14 cellular contexts compared by ENCODE assay signal in the genomic region with DNA sequence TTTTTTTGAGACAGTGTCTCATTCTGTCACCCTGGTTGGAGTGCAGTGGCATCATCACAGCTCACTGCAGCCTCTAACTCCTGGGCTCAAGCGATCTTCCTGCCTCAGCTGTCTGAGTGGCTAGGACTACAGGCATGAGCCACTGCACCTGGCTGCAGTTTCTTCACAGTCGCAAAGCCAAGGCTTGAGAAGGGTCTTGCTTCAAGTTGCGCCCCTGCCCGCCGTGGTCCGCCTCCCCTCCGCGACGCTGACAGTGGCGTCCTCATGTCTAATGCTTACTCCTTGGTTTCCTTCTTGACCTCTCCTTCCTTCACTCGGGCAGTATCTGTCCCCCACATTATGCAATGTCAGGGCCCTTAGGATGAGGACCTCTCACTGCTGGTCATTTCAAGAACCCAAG.
DNase-seq lines count a peak whose midpoint lies in the region; ATAC-seq and TF ChIP-seq lines count a peak whose summit lies in the region.
"Had no signal": no experiment of that assay in that cellular context is flagged by ENCODE, and none has a peak within 500 bp of the region (broad histone marks: within the 10 kb centered on the region; RNA-seq: fewer than 3 reads in every experiment).

No MANE protein-coding gene starts in this region.

- ATAC-seq in GM23338 (no peak), T-helper 17 cell (no peak), lower lobe of right lung (no peak), HG03521 (IDR thresholded peaks at IDR 0.05; ENCODE audit: unreplicated experiment) (no peak)
- no peak for ATAC-seq in naive thymus-derived CD4-positive, alpha-beta T cell
- ATAC-seq: A549, HCT116, HepG2 had no signal

- CTCF ChIA-PET in naive thymus-derived CD4-positive, alpha-beta T cell (lab: Charles Lee): no interaction called here
- CTCF ChIA-PET in PC-9 (lab: Charles Lee): no interaction called here

- H3K9me2 ChIP-seq in GM23338 (ENCODE audit: insufficient read depth) (no peaks in the 10 kb centered on the region), PC-9 (ENCODE audit: insufficient read depth) (no peaks in the 10 kb centered on the region)

- BruUV-seq in PC-9 (replicated peaks; lab: Mats Ljungman, UMichigan): no TSS peak

- H3F3A ChIP-seq in GM23338 (replicated peaks; ENCODE audit: low read depth): no peaks in the 10 kb centered on the region
- H3F3A ChIP-seq in PC-9 (ENCODE audit: insufficient read depth, low read depth): no peaks in the 10 kb centered on the region

- H3K36me3 Mint-ChIP-seq in GM23338 (ENCODE audit: low read depth) (no peaks in the 10 kb centered on the region), T-helper 17 cell (ENCODE audit: low read depth) (no peaks in the 10 kb centered on the region)
- H3K36me3 Mint-ChIP-seq in naive thymus-derived CD4-positive, alpha-beta T cell: peaks cover 0 to 3% (median 0%) of the 10 kb centered on the region in 5 donors

- H3K4me3 Mint-ChIP-seq in GM23338 (no peak overlapping the region), T-helper 17 cell (no peak overlapping the region)
- H3K4me3 Mint-ChIP-seq in naive thymus-derived CD4-positive, alpha-beta T cell: no peak overlapping the region
- H3K4me3 Mint-ChIP-seq: CD8-positive, alpha-beta memory T cell had no signal

- H3K9me3 ChIP-seq in T-helper 17 cell (ENCODE audit: control insufficient read depth, low read length, poor library complexity, severe bottlenecking) (no peaks in the 10 kb centered on the region), lower lobe of right lung (no peaks in the 10 kb centered on the region), PC-9 (ENCODE audit: insufficient read depth, low read depth) (no peaks in the 10 kb centered on the region)
- no peaks in the 10 kb centered on the region for H3K9me3 ChIP-seq in naive thymus-derived CD4-positive, alpha-beta T cell (ENCODE audit: control insufficient read depth in 2 of 3, low read length in 3 of 3)
- H3K9me3 ChIP-seq: A549, BE2C, Caco-2 had no signal

- no peak for TF ChIP-seq CTCF in GM23338 (conservative IDR thresholded peaks at IDR 0.05; ENCODE audit: low read depth in 2 of 2)
- no peak for TF ChIP-seq CTCF in lower lobe of right lung (IDR thresholded peaks at IDR 0.05)
- TF ChIP-seq CTCF in PC-9 (conservative IDR thresholded peaks at IDR 0.05): no peak

- H3K4me3 ChIP-seq in GM23338: no peak overlapping the region
- H3K4me3 ChIP-seq in lower lobe of right lung: no peak overlapping the region
- H3K4me3 ChIP-seq in naive thymus-derived CD4-positive, alpha-beta T cell (ENCODE audit: low read length): no peak overlapping the region
- no peak overlapping the region for H3K4me3 ChIP-seq in PC-9
- H3K4me3 ChIP-seq: A549 had no signal

- H3K36me3 ChIP-seq in GM23338 (ENCODE audit: insufficient read depth) (no peaks in the 10 kb centered on the region), lower lobe of right lung (peaks cover 10% of the 10 kb centered on the region), PC-9 (ENCODE audit: low read depth) (no peaks in the 10 kb centered on the region)
- no peaks in the 10 kb centered on the region for H3K36me3 ChIP-seq in naive thymus-derived CD4-positive, alpha-beta T cell (ENCODE audit: control insufficient read depth in 2 of 3, insufficient read depth in 3 of 3, low read length in 3 of 3)
- H3K36me3 ChIP-seq: BE2C had no signal

- H2AFZ ChIP-seq in GM23338 (no peak overlapping the region), PC-9 (no peak overlapping the region)

- no peaks in the 10 kb centered on the region for H4K20me1 ChIP-seq in GM23338 (replicated peaks; ENCODE audit: insufficient read depth)
- no peaks in the 10 kb centered on the region for H4K20me1 ChIP-seq in PC-9 (ENCODE audit: insufficient read depth)

- peak overlapping the region; percentile 26; the same call in 1 of the 2 replicates for H3K27ac Mint-ChIP-seq in GM23338
- H3K27ac Mint-ChIP-seq in T-helper 17 cell: peak overlapping the region; percentile 47
- H3K27ac Mint-ChIP-seq in naive thymus-derived CD4-positive, alpha-beta T cell: no peak overlapping the region

- POLR2A ChIA-PET in naive thymus-derived CD4-positive, alpha-beta T cell (lab: Charles Lee): no interaction called here
- POLR2A ChIA-PET in PC-9 (lab: Charles Lee; ENCODE audit: unreplicated experiment): no interaction called here

- H3K27me3 Mint-ChIP-seq in GM23338 (ENCODE audit: insufficient read depth, low read depth, poor library complexity) (peaks cover 4% of the 10 kb centered on the region), T-helper 17 cell (no peaks in the 10 kb centered on the region)
- no peaks in the 10 kb centered on the region for H3K27me3 Mint-ChIP-seq in naive thymus-derived CD4-positive, alpha-beta T cell
- H3K27me3 Mint-ChIP-seq: CD8-positive, alpha-beta memory T cell had no signal

- H3K4me1 Mint-ChIP-seq in GM23338 (peaks cover 27% of the 10 kb centered on the region), T-helper 17 cell (peaks cover 23% of the 10 kb centered on the region)
- H3K4me1 Mint-ChIP-seq in naive thymus-derived CD4-positive, alpha-beta T cell: peaks cover 12 to 26% (median 20%) of the 10 kb centered on the region in 7 donors

- no peak overlapping the region for H3K4me2 ChIP-seq in GM23338
- H3K4me2 ChIP-seq in PC-9: no peak overlapping the region
- H3K4me2 ChIP-seq: A549 had no signal

- DNase-seq in GM23338 (ENCODE audit: low spot score) (no peak), T-helper 17 cell (no peak), lower lobe of right lung (peak; percentile 38), PC-9 (no peak)
- no peak for DNase-seq in naive thymus-derived CD4-positive, alpha-beta T cell
- DNase-seq: BE2C; Caco-2; CD8-positive, alpha-beta memory T cell; DND-41; GDM1 had no signal

- peaks cover 25% of the 10 kb centered on the region for H3K4me1 ChIP-seq in GM23338 (ENCODE audit: insufficient read depth)
- H3K4me1 ChIP-seq in lower lobe of right lung: peaks cover 15% of the 10 kb centered on the region
- H3K4me1 ChIP-seq in naive thymus-derived CD4-positive, alpha-beta T cell (ENCODE audit: control insufficient read depth in 2 of 2, insufficient read depth in 2 of 2, low read length in 2 of 2): peaks cover 8 to 11% of the 10 kb centered on the region in 2 donors
- H3K4me1 ChIP-seq in PC-9 (replicated peaks; ENCODE audit: insufficient read depth): no peaks in the 10 kb centered on the region

- intact Hi-C loops in lower lobe of right lung (cut with DNase I): no loop called here
- intact Hi-C loops in naive thymus-derived CD4-positive, alpha-beta T cell (cut with micrococcal nuclease): no loop called here
- intact Hi-C loops in PC-9 (cut with micrococcal nuclease; ENCODE audit: unreplicated experiment): no loop called here

- H3K9me3 Mint-ChIP-seq in GM23338: no peaks in the 10 kb centered on the region
- H3K9me3 Mint-ChIP-seq in naive thymus-derived CD4-positive, alpha-beta T cell: no peaks in the 10 kb centered on the region
- H3K9me3 Mint-ChIP-seq: CD8-positive, alpha-beta memory T cell had no signal

- no peak overlapping the region for H3K27ac ChIP-seq in GM23338 (ENCODE audit: low read depth)
- no peak overlapping the region for H3K27ac ChIP-seq in lower lobe of right lung
- H3K27ac ChIP-seq in naive thymus-derived CD4-positive, alpha-beta T cell (ENCODE audit: low read depth, low read length): no peak overlapping the region
- H3K27ac ChIP-seq in PC-9: no peak overlapping the region
- H3K27ac ChIP-seq: A549 had no signal

- H3K79me2 ChIP-seq in GM23338 (replicated peaks; ENCODE audit: insufficient read depth): peaks cover 3% of the 10 kb centered on the region; the same call in 1 of the 2 replicates
- H3K79me2 ChIP-seq in PC-9 (ENCODE audit: low read depth): no peaks in the 10 kb centered on the region

- H3K27me3 ChIP-seq in GM23338 (ENCODE audit: insufficient read depth) (no peaks in the 10 kb centered on the region), lower lobe of right lung (ENCODE audit: low read depth) (no peaks in the 10 kb centered on the region), PC-9 (ENCODE audit: insufficient read depth, low read depth) (no peaks in the 10 kb centered on the region)
- H3K27me3 ChIP-seq in naive thymus-derived CD4-positive, alpha-beta T cell (ENCODE audit: control insufficient read depth in 2 of 2, insufficient read depth in 2 of 2, low read length in 2 of 2): no peaks in the 10 kb centered on the region
- H3K27me3 ChIP-seq: BE2C had no signal

TF ChIP-seq in GM23338, 12 proteins besides CTCF, POLR2A, EP300 and RAD21 (continues in another document):
- TF ChIP-seq NANOG (IDR thresholded peaks at IDR 0.05; ENCODE audit: borderline replicate concordance) (no peak), STAT1 (IDR thresholded peaks at IDR 0.05; ENCODE audit: unreplicated experiment) (no peak)
- TF ChIP-seq, protein P1, sequence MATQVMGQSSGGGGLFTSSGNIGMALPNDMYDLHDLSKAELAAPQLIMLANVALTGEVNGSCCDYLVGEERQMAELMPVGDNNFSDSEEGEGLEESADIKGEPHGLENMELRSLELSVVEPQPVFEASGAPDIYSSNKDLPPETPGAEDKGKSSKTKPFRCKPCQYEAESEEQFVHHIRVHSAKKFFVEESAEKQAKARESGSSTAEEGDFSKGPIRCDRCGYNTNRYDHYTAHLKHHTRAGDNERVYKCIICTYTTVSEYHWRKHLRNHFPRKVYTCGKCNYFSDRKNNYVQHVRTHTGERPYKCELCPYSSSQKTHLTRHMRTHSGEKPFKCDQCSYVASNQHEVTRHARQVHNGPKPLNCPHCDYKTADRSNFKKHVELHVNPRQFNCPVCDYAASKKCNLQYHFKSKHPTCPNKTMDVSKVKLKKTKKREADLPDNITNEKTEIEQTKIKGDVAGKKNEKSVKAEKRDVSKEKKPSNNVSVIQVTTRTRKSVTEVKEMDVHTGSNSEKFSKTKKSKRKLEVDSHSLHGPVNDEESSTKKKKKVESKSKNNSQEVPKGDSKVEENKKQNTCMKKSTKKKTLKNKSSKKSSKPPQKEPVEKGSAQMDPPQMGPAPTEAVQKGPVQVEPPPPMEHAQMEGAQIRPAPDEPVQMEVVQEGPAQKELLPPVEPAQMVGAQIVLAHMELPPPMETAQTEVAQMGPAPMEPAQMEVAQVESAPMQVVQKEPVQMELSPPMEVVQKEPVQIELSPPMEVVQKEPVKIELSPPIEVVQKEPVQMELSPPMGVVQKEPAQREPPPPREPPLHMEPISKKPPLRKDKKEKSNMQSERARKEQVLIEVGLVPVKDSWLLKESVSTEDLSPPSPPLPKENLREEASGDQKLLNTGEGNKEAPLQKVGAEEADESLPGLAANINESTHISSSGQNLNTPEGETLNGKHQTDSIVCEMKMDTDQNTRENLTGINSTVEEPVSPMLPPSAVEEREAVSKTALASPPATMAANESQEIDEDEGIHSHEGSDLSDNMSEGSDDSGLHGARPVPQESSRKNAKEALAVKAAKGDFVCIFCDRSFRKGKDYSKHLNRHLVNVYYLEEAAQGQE (IDR thresholded peaks at IDR 0.05; ENCODE audit: unreplicated experiment): no peak

Comparison
In these comparisons a context has a peak if more than half of its experiments do, and no peak if none do; other contexts are left out.
1. H3K27ac Mint-ChIP-seq: peak in GM23338 (single experiment) and T-helper 17 cell (single experiment); none in naive thymus-derived CD4-positive, alpha-beta T cell (0 of 9).